In genomic region chr4:111652206-111652605, GRCh38 we compare ENCODE assay signal across 15 cellular contexts.
"Had no signal": no experiment of that assay in that cellular context is flagged by ENCODE, and none has a peak within 500 bp of the region (broad histone marks: within the 10 kb centered on the region; RNA-seq: fewer than 3 reads in every experiment).

No MANE protein-coding gene starts in this region.

- H3K36me3 Mint-ChIP-seq: activated naive CD4-positive, alpha-beta T cell treated with anti-CD3 and anti-CD28 coated beads, Interleukin-2, amount 50 U/mL, for 24 hours had no signal

- H3K4me3 Mint-ChIP-seq: activated naive CD4-positive, alpha-beta T cell treated with anti-CD3 and anti-CD28 coated beads, Interleukin-2, amount 50 U/mL, for 24 hours; activated T-cell treated with anti-CD3 and anti-CD28 coated beads, Interleukin-2, amount 50 U/mL, for 72 hours; T-helper 17 cell had no signal

- H3K27ac ChIP-seq: esophagus muscularis mucosa, skin epidermis, tibial artery had no signal

- H3K9me3 ChIP-seq: esophagus muscularis mucosa, tibial artery had no signal

- H3K27ac Mint-ChIP-seq: activated naive CD4-positive, alpha-beta T cell treated with anti-CD3 and anti-CD28 coated beads, Interleukin-2, amount 50 U/mL, for 24 hours; activated T-cell treated with anti-CD3 and anti-CD28 coated beads, Interleukin-2, amount 50 U/mL, for 72 hours; T-helper 17 cell had no signal

- H3K9me3 Mint-ChIP-seq: activated naive CD4-positive, alpha-beta T cell treated with anti-CD3 and anti-CD28 coated beads, Interleukin-2, amount 50 U/mL, for 24 hours had no signal

- DNase-seq: activated CD4-positive, alpha-beta T cell treated with anti-CD3 and anti-CD28 coated beads, Interleukin-2, amount 50 U/mL, for 4 hours; activated gamma-delta T cell; activated T-cell treated with anti-CD3 and anti-CD28 coated beads, Interleukin-2, amount 50 U/mL, for 72 hours; effector CD4-positive, alpha-beta T cell; midbrain; occipital lobe; stimulated activated naive CD8-positive, alpha-beta T cell treated with anti-CD3 and anti-CD28 coated beads, Interleukin-15, Interleukin-2, amounts not matched to agents 100 U/mL and 50 U/mL, for 24 hours; substantia nigra; T-helper 17 cell; tibial artery had no signal

- H3K4me1 ChIP-seq: esophagus muscularis mucosa, tibial artery had no signal

- ATAC-seq: activated T-cell treated with anti-CD3 and anti-CD28 coated beads, Interleukin-2, amount 50 U/mL, for 72 hours; left lobe of liver; stimulated activated naive CD8-positive, alpha-beta T cell treated with anti-CD3 and anti-CD28 coated beads, Interleukin-15, Interleukin-2, amounts not matched to agents 100 U/mL and 50 U/mL, for 24 hours; T-helper 17 cell had no signal

- H3K4me1 Mint-ChIP-seq: activated naive CD4-positive, alpha-beta T cell treated with anti-CD3 and anti-CD28 coated beads, Interleukin-2, amount 50 U/mL, for 24 hours; T-helper 17 cell had no signal

- H3K36me3 ChIP-seq: esophagus muscularis mucosa, tibial artery had no signal

- H3K27me3 Mint-ChIP-seq: activated naive CD4-positive, alpha-beta T cell treated with anti-CD3 and anti-CD28 coated beads, Interleukin-2, amount 50 U/mL, for 24 hours; T-helper 17 cell had no signal

- H3K4me3 ChIP-seq: esophagus muscularis mucosa, lung, skin epidermis, tibial artery had no signal

- H3K27me3 ChIP-seq: esophagus muscularis mucosa, tibial artery had no signal
